Comparison of ENCODE assay signal across 8 cellular contexts in genomic region chr1:207867136-207868081, GRCh38. TPM values are rescaled to one million over a fixed set of nuclear protein-coding genes. Genes with fewer than 3 reads are reported as not detected.
A peak's percentile ranks its signal among the peaks of the same experiment; 100 is the strongest.
DNase-seq lines count a peak whose midpoint lies in the region; ATAC-seq and TF ChIP-seq lines count a peak whose summit lies in the region.

No MANE protein-coding gene starts in this region.

- no peaks in the 10 kb centered on the region for H3K79me2 ChIP-seq in PC-9 (ENCODE audit: low read depth)

- peaks cover 63 to 81% (median 74%) of the 10 kb centered on the region in 10 experiments for H3K4me1 ChIP-seq in BLaER1 treated with 17β-estradiol and CSF1 and Interleukin-3, amounts not matched to agents 10 nM and 100 nM
- H3K4me1 ChIP-seq in PC-9 (replicated peaks; ENCODE audit: insufficient read depth) = peaks cover 31% of the 10 kb centered on the region
- H3K4me1 ChIP-seq in upper lobe of left lung = peaks cover 45 to 83% (median 65%) of the 10 kb centered on the region in 4 donors

- H3K27me3 ChIP-seq in BLaER1 treated with 17β-estradiol and CSF1 and Interleukin-3, amounts not matched to agents 10 nM and 100 nM = no peaks in the 10 kb centered on the region
- H3K27me3 ChIP-seq in PC-9 (ENCODE audit: insufficient read depth, low read depth) (no peaks in the 10 kb centered on the region), upper lobe of left lung (no peaks in the 10 kb centered on the region), WERI-Rb-1 (ENCODE audit: insufficient read depth, low read depth, severe bottlenecking) (no peaks in the 10 kb centered on the region)

- peaks cover 0 to 8% (median 0%) of the 10 kb centered on the region in 11 experiments; a peak in 3 of 22 replicates for H3K36me3 ChIP-seq in BLaER1 treated with 17β-estradiol and CSF1 and Interleukin-3, amounts not matched to agents 10 nM and 100 nM
- no peaks in the 10 kb centered on the region for H3K36me3 ChIP-seq in PC-9 (ENCODE audit: low read depth)
- peaks cover 0 to 14% (median 6%) of the 10 kb centered on the region in 4 donors for H3K36me3 ChIP-seq in upper lobe of left lung
- H3K36me3 ChIP-seq in WERI-Rb-1 = peaks cover 50% of the 10 kb centered on the region

- peak overlapping the region; percentile 93 to 100 (median 99) for H3K4me2 ChIP-seq in BLaER1 treated with 17β-estradiol and CSF1 and Interleukin-3, amounts not matched to agents 10 nM and 100 nM
- H3K4me2 ChIP-seq in PC-9 = peak overlapping the region; percentile 94; the same call in 1 of the 2 replicates

- intact Hi-C loops in PC-9 (cut with micrococcal nuclease; ENCODE audit: unreplicated experiment) = no loop called here

- no peak for DNase-seq in PC-9
- peak; percentile 87 for DNase-seq in mesenteric fat pad (ENCODE audit: low spot score)
- peak; percentile 57 to 76 for DNase-seq in upper lobe of left lung
- DNase-seq in WERI-Rb-1 = no peak
- DNase-seq in stimulated activated CD8-positive, alpha-beta memory T cell treated with anti-CD3 and anti-CD28 coated beads, Interleukin-4, amount 100 ng/mL, for 48 hours = no peak

- WGBS in upper lobe of left lung, 2 donors = 29 to 39% methylated on average over 12 to 18 of the region's 18 CpGs

- TSS peak; percentile 24 for BruUV-seq in PC-9 (replicated peaks; lab: Mats Ljungman, UMichigan)

- peak overlapping the region; percentile 81 to 95 (median 86) for H3K4me3 ChIP-seq in BLaER1 treated with 17β-estradiol and CSF1 and Interleukin-3, amounts not matched to agents 10 nM and 100 nM
- H3K4me3 ChIP-seq in PC-9 = no peak overlapping the region; the same call in 1 of the 2 replicates
- peak overlapping the region; percentile 91 to 98 (median 94) for H3K4me3 ChIP-seq in upper lobe of left lung
- no peak overlapping the region for H3K4me3 ChIP-seq in WERI-Rb-1 (ENCODE audit: low read depth, low read length)

- no peaks in the 10 kb centered on the region for H3K9me3 ChIP-seq in BLaER1 treated with 17β-estradiol and CSF1 and Interleukin-3, amounts not matched to agents 10 nM and 100 nM (replicated peaks in 1 of 11)
- H3K9me3 ChIP-seq in PC-9 (ENCODE audit: insufficient read depth, low read depth) = no peaks in the 10 kb centered on the region
- H3K9me3 ChIP-seq in upper lobe of left lung = no peaks in the 10 kb centered on the region
- H3K9me3 ChIP-seq in WERI-Rb-1 (ENCODE audit: severe bottlenecking) = no peaks in the 10 kb centered on the region

- peak in 1 of 4 donors; percentile 39 for TF ChIP-seq POLR2A in upper lobe of left lung (IDR thresholded peaks at IDR 0.05)

- TF ChIP-seq CTCF in PC-9 (conservative IDR thresholded peaks at IDR 0.05) = no peak
- TF ChIP-seq CTCF in upper lobe of left lung (IDR thresholded peaks at IDR 0.05) = no peak
- TF ChIP-seq CTCF in WERI-Rb-1 (IDR thresholded peaks at IDR 0.05; ENCODE audit: low read depth, low read length) = no peak

- ATAC-seq in upper lobe of left lung (ENCODE audit: low FRiP score in 2 of 2) = peak; percentile 39 to 66
- no peak for ATAC-seq in HG03439 (IDR thresholded peaks at IDR 0.05; ENCODE audit: unreplicated experiment)

- POLR2A ChIA-PET in PC-9 (lab: Charles Lee; ENCODE audit: unreplicated experiment) = no interaction called here

- H3K27ac ChIP-seq in BLaER1 treated with 17β-estradiol and CSF1 and Interleukin-3, amounts not matched to agents 10 nM and 100 nM = peak overlapping the region in 7 of 11 experiments; percentile 65 to 77 (median 70); a peak in 6 of 22 replicates
- H3K27ac ChIP-seq in PC-9 (no peak overlapping the region), cingulate gyrus (ENCODE audit: low read depth, low read length) (peak overlapping the region; percentile 95), upper lobe of left lung (peak overlapping the region; percentile 94 to 100 (median 95)), WERI-Rb-1 (no peak overlapping the region)

- peaks cover 8% of the 10 kb centered on the region; the same call in 1 of the 2 replicates for H3F3A ChIP-seq in PC-9 (ENCODE audit: insufficient read depth, low read depth)

- H2AFZ ChIP-seq in PC-9 = no peak overlapping the region

- H4K20me1 ChIP-seq in BLaER1 treated with 17β-estradiol and CSF1 and Interleukin-3, amounts not matched to agents 10 nM and 100 nM = peaks cover 0 to 7% (median 0%) of the 10 kb centered on the region in 11 experiments; a peak in 3 of 22 replicates
- no peaks in the 10 kb centered on the region for H4K20me1 ChIP-seq in PC-9 (ENCODE audit: insufficient read depth)

- H3K9me2 ChIP-seq in PC-9 (ENCODE audit: insufficient read depth) = 0 out of 2 replicates have a peak, but pooled peaks cover 2% of the 10 kb centered on the region

- TF ChIP-seq EP300 in upper lobe of left lung (IDR thresholded peaks at IDR 0.05) = no peak

- CTCF ChIA-PET in PC-9 (lab: Charles Lee) = interaction anchor here (0.5 to 0.7 kb wide), 3 partner anchors 10 to 1702 kb away, joined by 3 to 4 read pairs (median 3); no protein-coding TSS in a partner anchor

- peak overlapping the region; percentile 72 to 87 (median 81); a peak in 20 of 22 replicates for H3K9ac ChIP-seq in BLaER1 treated with 17β-estradiol and CSF1 and Interleukin-3, amounts not matched to agents 10 nM and 100 nM

RNA-seq across cellular contexts. Expression of gene CD34, which starts 43.5 kb away (rescaled TPM):
- total RNA-seq in PC-9 (2021) (not detected in 2 replicates), mesenteric fat pad (45.5 TPM), upper lobe of left lung (10 to 100 TPM in 5 of 6 donors, 1 to 10 TPM in 1; 8.8 to 78.2 (median 22.4) TPM)

Comparison
In these comparisons a context has a peak if more than half of its experiments do, and no peak if none do; other contexts are left out.
1. H3K27ac ChIP-seq: peak in BLaER1 treated with 17β-estradiol and CSF1 and Interleukin-3, amounts not matched to agents 10 nM and 100 nM (7 of 11), cingulate gyrus (single experiment) and upper lobe of left lung (4 of 4); none in PC-9 (single experiment) and WERI-Rb-1 (single experiment).
2. H3K4me3 ChIP-seq: peak in BLaER1 treated with 17β-estradiol and CSF1 and Interleukin-3, amounts not matched to agents 10 nM and 100 nM (10 of 10) and upper lobe of left lung (4 of 4); none in PC-9 (single experiment) and WERI-Rb-1 (single experiment).
3. DNase-seq: peak in mesenteric fat pad (single experiment) and upper lobe of left lung (2 of 2); none in PC-9 (0 of 2), WERI-Rb-1 (single experiment) and stimulated activated CD8-positive, alpha-beta memory T cell treated with anti-CD3 and anti-CD28 coated beads, Interleukin-4, amount 100 ng/mL, for 48 hours (single experiment).